Comparison of ENCODE assay signal across 32 cellular contexts in genomic region chr3:58551636-58552180, GRCh38. TPM values are rescaled to one million over a fixed set of nuclear protein-coding genes. Genes with fewer than 3 reads are reported as not detected.
"Had no signal": no experiment of that assay in that cellular context is flagged by ENCODE, and none has a peak within 500 bp of the region (broad histone marks: within the 10 kb centered on the region; RNA-seq: fewer than 3 reads in every experiment).

No MANE protein-coding gene starts in this region.

- H3K27ac Mint-ChIP-seq: activated CD4-positive, alpha-beta memory T cell treated with anti-CD3 and anti-CD28 coated beads, Interleukin-2, amount 10 ng/mL, durations not matched to agents 7 days and 5 days; activated CD4-positive, alpha-beta T cell treated with anti-CD3 and anti-CD28 coated beads for 36 hours; activated CD4-positive, alpha-beta T cell treated with anti-CD3 and anti-CD28 coated beads, Interleukin-2, amount 10 ng/mL, durations not matched to agents 24 days and 14 days; activated naive CD4-positive, alpha-beta T cell treated with anti-CD3 and anti-CD28 coated beads for 36 hours; activated naive CD4-positive, alpha-beta T cell treated with anti-CD3 and anti-CD28 coated beads, Interleukin-2, amount 50 U/mL, for 24 hours; activated naive CD8-positive, alpha-beta T cell treated with anti-CD3 and anti-CD28 coated beads for 36 hours; activated naive CD8-positive, alpha-beta T cell treated with anti-CD3 and anti-CD28 coated beads, Interleukin-2, amount 50 U/mL, for 24 hours; activated T-helper 1 cell treated with anti-CD3 and anti-CD28 coated beads, Interleukin-12 subunit alpha, Interleukin-12 subunit beta, Interleukin-2, Interleukin-4 antibody, amounts not matched to agents 30 ng/mL and 10 ng/mL and 1 ng/mL, durations not matched to agents 14 hours and 24 hours and 36 hours; activated T-helper 2 cell treated with anti-CD3 and anti-CD28 coated beads, Interferon-gamma antibody, Interleukin-2, Interleukin-4, amounts not matched to agents 10 μg/mL and 5 μg/mL and 100 μg/mL, durations not matched to agents 14 hours and 24 hours and 36 hours; effector memory CD8-positive, alpha-beta T cell had no signal

- H3K4me3 Mint-ChIP-seq: activated CD4-positive, alpha-beta memory T cell treated with anti-CD3 and anti-CD28 coated beads, Interleukin-2, amount 10 ng/mL, durations not matched to agents 7 days and 5 days; activated CD4-positive, alpha-beta T cell treated with anti-CD3 and anti-CD28 coated beads for 36 hours; activated CD4-positive, alpha-beta T cell treated with anti-CD3 and anti-CD28 coated beads, Interleukin-2, amount 10 ng/mL, durations not matched to agents 24 days and 14 days; activated naive CD4-positive, alpha-beta T cell treated with anti-CD3 and anti-CD28 coated beads for 36 hours; activated naive CD4-positive, alpha-beta T cell treated with anti-CD3 and anti-CD28 coated beads, Interleukin-2, amount 50 U/mL, for 24 hours; activated naive CD8-positive, alpha-beta T cell treated with anti-CD3 and anti-CD28 coated beads for 36 hours; activated naive CD8-positive, alpha-beta T cell treated with anti-CD3 and anti-CD28 coated beads, Interleukin-2, amount 50 U/mL, for 24 hours; activated T-cell treated with anti-CD3 and anti-CD28 coated beads, Interleukin-2, amount 50 U/mL, for 4 hours; activated T-helper 1 cell treated with anti-CD3 and anti-CD28 coated beads, Interleukin-12 subunit alpha, Interleukin-12 subunit beta, Interleukin-2, Interleukin-4 antibody, amounts not matched to agents 30 ng/mL and 10 ng/mL and 1 ng/mL, durations not matched to agents 14 hours and 24 hours and 36 hours; effector memory CD8-positive, alpha-beta T cell had no signal

- H3K27ac ChIP-seq: adrenal gland, body of pancreas, epithelial cell of prostate, esophagus squamous epithelium, foreskin keratinocyte, gastroesophageal sphincter had no signal

- H3K4me1 ChIP-seq: adrenal gland, body of pancreas, foreskin keratinocyte had no signal

- H3K4me3 ChIP-seq: adrenal gland, body of pancreas, esophagus squamous epithelium, gastroesophageal sphincter had no signal

- H3K36me3 ChIP-seq: adrenal gland, esophagus squamous epithelium, gastroesophageal sphincter had no signal

- H3K9me3 ChIP-seq: adrenal gland, body of pancreas had no signal

- H3K9me3 Mint-ChIP-seq: activated CD4-positive, alpha-beta T cell treated with anti-CD3 and anti-CD28 coated beads, Interleukin-2, amount 10 ng/mL, durations not matched to agents 24 days and 14 days; activated naive CD4-positive, alpha-beta T cell treated with anti-CD3 and anti-CD28 coated beads, Interleukin-2, amount 50 U/mL, for 24 hours; effector memory CD8-positive, alpha-beta T cell had no signal

- DNase-seq: activated CD4-positive, alpha-beta memory T cell treated with anti-CD3 and anti-CD28 coated beads, Interleukin-2, amount 10 ng/mL, durations not matched to agents 7 days and 5 days; activated CD4-positive, alpha-beta T cell treated with anti-CD3 and anti-CD28 coated beads for 36 hours; activated CD4-positive, alpha-beta T cell treated with anti-CD3 and anti-CD28 coated beads, Interleukin-2, amount 10 ng/mL, durations not matched to agents 24 days and 14 days; activated CD4-positive, alpha-beta T cell treated with anti-CD3 and anti-CD28 coated beads, Interleukin-2, amount 50 U/mL, for 4 hours; activated CD4-positive, CD25-positive, alpha-beta regulatory T cell; activated CD4-positive, CD25-positive, alpha-beta regulatory T cell treated with anti-CD3 and anti-CD28 coated beads, Interleukin-2, amount 50 U/mL, for 72 hours; activated CD8-positive, alpha-beta memory T cell treated with anti-CD3 and anti-CD28 coated beads, Interleukin-2, amount 50 U/mL, for 48 hours; activated effector memory CD4-positive, alpha-beta T cell treated with anti-CD3 and anti-CD28 coated beads, Interleukin-2, amount 50 U/mL, for 16 hours; activated naive CD4-positive, alpha-beta T cell treated with anti-CD3 and anti-CD28 coated beads for 36 hours; activated naive CD8-positive, alpha-beta T cell treated with anti-CD3 and anti-CD28 coated beads for 36 hours; activated naive CD8-positive, alpha-beta T cell treated with anti-CD3 and anti-CD28 coated beads, Interleukin-2, amount 50 U/mL, for 24 hours; activated T-cell treated with anti-CD3 and anti-CD28 coated beads for 4 hours; activated T-cell treated with anti-CD3 and anti-CD28 coated beads, Interleukin-2, amount 50 U/mL, for 4 hours; adrenal gland; amygdala; aorta; body of pancreas; caudate nucleus; cortex of kidney; dermis blood vessel endothelial cell; effector CD4-positive, alpha-beta T cell; effector memory CD8-positive, alpha-beta T cell; esophagus squamous epithelium; foreskin keratinocyte; T-helper 2 cell had no signal

- H3K36me3 Mint-ChIP-seq: activated naive CD8-positive, alpha-beta T cell treated with anti-CD3 and anti-CD28 coated beads for 36 hours had no signal

- ATAC-seq: activated CD4-positive, alpha-beta T cell treated with anti-CD3 and anti-CD28 coated beads for 36 hours; activated naive CD8-positive, alpha-beta T cell treated with anti-CD3 and anti-CD28 coated beads, Interleukin-2, amount 50 U/mL, for 24 hours; activated T-cell treated with anti-CD3 and anti-CD28 coated beads, Interleukin-2, amount 50 U/mL, for 4 hours; body of pancreas; effector memory CD8-positive, alpha-beta T cell; foreskin keratinocyte; gastroesophageal sphincter had no signal

- H3K27me3 ChIP-seq: adrenal gland, body of pancreas, esophagus squamous epithelium, gastroesophageal sphincter had no signal

- H3K4me1 Mint-ChIP-seq: activated CD4-positive, alpha-beta memory T cell treated with anti-CD3 and anti-CD28 coated beads, Interleukin-2, amount 10 ng/mL, durations not matched to agents 7 days and 5 days; activated CD4-positive, alpha-beta T cell treated with anti-CD3 and anti-CD28 coated beads for 36 hours; activated CD4-positive, alpha-beta T cell treated with anti-CD3 and anti-CD28 coated beads, Interleukin-2, amount 10 ng/mL, durations not matched to agents 24 days and 14 days; activated naive CD4-positive, alpha-beta T cell treated with anti-CD3 and anti-CD28 coated beads, Interleukin-2, amount 50 U/mL, for 24 hours; activated naive CD8-positive, alpha-beta T cell treated with anti-CD3 and anti-CD28 coated beads for 36 hours; activated naive CD8-positive, alpha-beta T cell treated with anti-CD3 and anti-CD28 coated beads, Interleukin-2, amount 50 U/mL, for 24 hours had no signal

RNA-seq across cellular contexts. Expression of gene ACOX2, which starts 14.7 kb away (rescaled TPM):
- total RNA-seq: activated CD4-positive, alpha-beta memory T cell treated with anti-CD3 and anti-CD28 coated beads, Interleukin-2, amount 10 ng/mL, durations not matched to agents 7 days and 5 days; activated CD4-positive, alpha-beta T cell treated with anti-CD3 and anti-CD28 coated beads for 36 hours; activated CD4-positive, alpha-beta T cell treated with anti-CD3 and anti-CD28 coated beads, Interleukin-2, amount 10 ng/mL, durations not matched to agents 24 days and 14 days; activated naive CD4-positive, alpha-beta T cell treated with anti-CD3 and anti-CD28 coated beads for 36 hours; activated naive CD8-positive, alpha-beta T cell treated with anti-CD3 and anti-CD28 coated beads for 36 hours; activated T-cell treated with anti-CD3 and anti-CD28 coated beads, Interleukin-2, amount 50 U/mL, for 4 hours; activated T-helper 1 cell treated with anti-CD3 and anti-CD28 coated beads, Interleukin-12 subunit alpha, Interleukin-12 subunit beta, Interleukin-2, Interleukin-4 antibody, amounts not matched to agents 30 ng/mL and 10 ng/mL and 1 ng/mL, durations not matched to agents 14 hours and 24 hours and 36 hours; activated T-helper 2 cell treated with anti-CD3 and anti-CD28 coated beads, Interferon-gamma antibody, Interleukin-2, Interleukin-4, amounts not matched to agents 10 μg/mL and 5 μg/mL and 100 μg/mL, durations not matched to agents 14 hours and 24 hours and 36 hours; T-helper 1 cell treated with Interleukin-12 subunit alpha and Interleukin-12 subunit beta and Interleukin-4 antibody, amounts not matched to agents 30 ng/mL and 1 ng/mL, for 36 hours had no signal

RNA-seq across cellular contexts. Expression of gene FAM107A, which starts 25.5 kb away (rescaled TPM):
- total RNA-seq: activated CD4-positive, alpha-beta memory T cell treated with anti-CD3 and anti-CD28 coated beads, Interleukin-2, amount 10 ng/mL, durations not matched to agents 7 days and 5 days; activated CD4-positive, alpha-beta T cell treated with anti-CD3 and anti-CD28 coated beads for 36 hours; activated CD4-positive, alpha-beta T cell treated with anti-CD3 and anti-CD28 coated beads, Interleukin-2, amount 10 ng/mL, durations not matched to agents 24 days and 14 days; activated naive CD4-positive, alpha-beta T cell treated with anti-CD3 and anti-CD28 coated beads for 36 hours; activated naive CD8-positive, alpha-beta T cell treated with anti-CD3 and anti-CD28 coated beads for 36 hours; activated T-cell treated with anti-CD3 and anti-CD28 coated beads, Interleukin-2, amount 50 U/mL, for 4 hours; activated T-helper 1 cell treated with anti-CD3 and anti-CD28 coated beads, Interleukin-12 subunit alpha, Interleukin-12 subunit beta, Interleukin-2, Interleukin-4 antibody, amounts not matched to agents 30 ng/mL and 10 ng/mL and 1 ng/mL, durations not matched to agents 14 hours and 24 hours and 36 hours; activated T-helper 2 cell treated with anti-CD3 and anti-CD28 coated beads, Interferon-gamma antibody, Interleukin-2, Interleukin-4, amounts not matched to agents 10 μg/mL and 5 μg/mL and 100 μg/mL, durations not matched to agents 14 hours and 24 hours and 36 hours; chondrocyte; foreskin keratinocyte; T-helper 1 cell treated with Interleukin-12 subunit alpha and Interleukin-12 subunit beta and Interleukin-4 antibody, amounts not matched to agents 30 ng/mL and 1 ng/mL, for 36 hours had no signal
